In the genomic region with DNA sequence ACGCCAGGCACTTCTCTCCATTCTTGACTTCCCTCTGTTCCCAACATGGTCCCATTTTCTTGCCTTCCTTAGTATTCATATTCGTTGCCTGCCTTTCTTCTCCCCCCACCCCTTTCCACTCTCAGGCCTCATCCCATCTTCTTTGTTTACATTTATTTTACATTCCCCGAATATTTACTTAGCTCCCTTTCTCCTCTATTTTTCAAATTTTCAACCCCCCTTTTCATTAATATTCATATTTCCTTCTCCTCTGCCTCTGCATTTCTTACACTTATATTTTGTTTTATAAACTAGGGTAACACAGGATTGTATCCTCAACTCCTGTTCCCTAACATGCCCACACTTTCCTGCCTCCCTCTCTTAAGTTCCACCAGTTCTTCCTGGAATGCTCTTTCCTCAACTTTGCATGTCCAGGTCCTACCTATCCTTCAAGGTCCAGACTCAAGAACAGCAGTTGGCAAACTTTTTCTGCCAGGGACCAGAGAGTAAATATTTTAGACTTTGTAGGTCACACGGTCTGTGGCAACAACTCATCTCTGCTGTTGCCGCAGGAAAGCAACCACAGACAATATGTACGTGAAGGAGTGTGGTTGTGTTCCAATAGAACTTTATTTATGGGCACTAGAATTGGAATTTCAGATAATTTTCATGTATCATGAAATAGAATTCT, we compare ENCODE assay signal across 1 cellular context.
TF ChIP-seq lines count a peak whose summit lies in the region.

No MANE protein-coding gene starts in this region.

TF ChIP-seq in HepG2, 621 proteins besides CTCF, POLR2A, EP300 and RAD21:
- TF ChIP-seq, protein P1, sequence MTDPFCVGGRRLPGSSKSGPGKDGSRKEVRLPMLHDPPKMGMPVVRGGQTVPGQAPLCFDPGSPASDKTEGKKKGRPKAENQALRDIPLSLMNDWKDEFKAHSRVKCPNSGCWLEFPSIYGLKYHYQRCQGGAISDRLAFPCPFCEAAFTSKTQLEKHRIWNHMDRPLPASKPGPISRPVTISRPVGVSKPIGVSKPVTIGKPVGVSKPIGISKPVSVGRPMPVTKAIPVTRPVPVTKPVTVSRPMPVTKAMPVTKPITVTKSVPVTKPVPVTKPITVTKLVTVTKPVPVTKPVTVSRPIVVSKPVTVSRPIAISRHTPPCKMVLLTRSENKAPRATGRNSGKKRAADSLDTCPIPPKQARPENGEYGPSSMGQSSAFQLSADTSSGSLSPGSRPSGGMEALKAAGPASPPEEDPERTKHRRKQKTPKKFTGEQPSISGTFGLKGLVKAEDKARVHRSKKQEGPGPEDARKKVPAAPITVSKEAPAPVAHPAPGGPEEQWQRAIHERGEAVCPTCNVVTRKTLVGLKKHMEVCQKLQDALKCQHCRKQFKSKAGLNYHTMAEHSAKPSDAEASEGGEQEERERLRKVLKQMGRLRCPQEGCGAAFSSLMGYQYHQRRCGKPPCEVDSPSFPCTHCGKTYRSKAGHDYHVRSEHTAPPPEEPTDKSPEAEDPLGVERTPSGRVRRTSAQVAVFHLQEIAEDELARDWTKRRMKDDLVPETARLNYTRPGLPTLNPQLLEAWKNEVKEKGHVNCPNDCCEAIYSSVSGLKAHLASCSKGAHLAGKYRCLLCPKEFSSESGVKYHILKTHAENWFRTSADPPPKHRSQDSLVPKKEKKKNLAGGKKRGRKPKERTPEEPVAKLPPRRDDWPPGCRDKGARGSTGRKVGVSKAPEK (CRISPR knock-in tag; IDR thresholded peaks at IDR 0.05; ENCODE audit: borderline replicate concordance), result 0 out of 2 replicates have a peak, but pooled peaks have one; percentile 6
- TF ChIP-seq ZNF75D (CRISPR knock-in tag; IDR thresholded peaks at IDR 0.05; ENCODE audit: borderline replicate concordance) (no peak), MBNL3 (CRISPR knock-in tag; conservative IDR thresholded peaks at IDR 0.05) (no peak), ARHGAP35 (CRISPR knock-in tag; IDR thresholded peaks at IDR 0.05; ENCODE audit: borderline replicate concordance) (0 out of 2 replicates have a peak, but pooled peaks have one; percentile 16), STAG1 (CRISPR knock-in tag; IDR thresholded peaks at IDR 0.05) (no peak), DNMT1 (CRISPR knock-in tag; IDR thresholded peaks at IDR 0.05) (no peak), HNRNPK (IDR thresholded peaks at IDR 0.05; ENCODE audit: low read depth, low read length, poor library complexity, severe bottlenecking) (peak; percentile 6), SKI (IDR thresholded peaks at IDR 0.05; ENCODE audit: partially characterized antibody) (no peak), FOSL2 (CRISPR knock-in tag; IDR thresholded peaks at IDR 0.05) (no peak), ZFP1 (CRISPR knock-in tag; IDR thresholded peaks at IDR 0.05) (no peak), FOXA1 (IDR thresholded peaks at IDR 0.05) (peak; percentile 45; the same call in 1 of the 2 replicates), FOXA1 (CRISPR knock-in tag; IDR thresholded peaks at IDR 0.05) (no peak), ZSCAN21 (CRISPR knock-in tag; IDR thresholded peaks at IDR 0.05; ENCODE audit: borderline replicate concordance) (no peak), MAZ (IDR thresholded peaks at IDR 0.05; ENCODE audit: borderline replicate concordance, low read depth, low read length) (no peak), MAZ (CRISPR knock-in tag; IDR thresholded peaks at IDR 0.05; ENCODE audit: low read depth) (no peak)
- TF ChIP-seq, protein P2, sequence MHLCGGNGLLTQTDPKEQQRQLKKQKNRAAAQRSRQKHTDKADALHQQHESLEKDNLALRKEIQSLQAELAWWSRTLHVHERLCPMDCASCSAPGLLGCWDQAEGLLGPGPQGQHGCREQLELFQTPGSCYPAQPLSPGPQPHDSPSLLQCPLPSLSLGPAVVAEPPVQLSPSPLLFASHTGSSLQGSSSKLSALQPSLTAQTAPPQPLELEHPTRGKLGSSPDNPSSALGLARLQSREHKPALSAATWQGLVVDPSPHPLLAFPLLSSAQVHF (CRISPR knock-in tag; IDR thresholded peaks at IDR 0.05), result no peak
- TF ChIP-seq, protein P3, sequence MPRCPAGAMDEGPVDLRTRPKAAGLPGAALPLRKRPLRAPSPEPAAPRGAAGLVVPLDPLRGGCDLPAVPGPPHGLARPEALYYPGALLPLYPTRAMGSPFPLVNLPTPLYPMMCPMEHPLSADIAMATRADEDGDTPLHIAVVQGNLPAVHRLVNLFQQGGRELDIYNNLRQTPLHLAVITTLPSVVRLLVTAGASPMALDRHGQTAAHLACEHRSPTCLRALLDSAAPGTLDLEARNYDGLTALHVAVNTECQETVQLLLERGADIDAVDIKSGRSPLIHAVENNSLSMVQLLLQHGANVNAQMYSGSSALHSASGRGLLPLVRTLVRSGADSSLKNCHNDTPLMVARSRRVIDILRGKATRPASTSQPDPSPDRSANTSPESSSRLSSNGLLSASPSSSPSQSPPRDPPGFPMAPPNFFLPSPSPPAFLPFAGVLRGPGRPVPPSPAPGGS (CRISPR knock-in tag; IDR thresholded peaks at IDR 0.05), result no peak
- TF ChIP-seq, protein P4, sequence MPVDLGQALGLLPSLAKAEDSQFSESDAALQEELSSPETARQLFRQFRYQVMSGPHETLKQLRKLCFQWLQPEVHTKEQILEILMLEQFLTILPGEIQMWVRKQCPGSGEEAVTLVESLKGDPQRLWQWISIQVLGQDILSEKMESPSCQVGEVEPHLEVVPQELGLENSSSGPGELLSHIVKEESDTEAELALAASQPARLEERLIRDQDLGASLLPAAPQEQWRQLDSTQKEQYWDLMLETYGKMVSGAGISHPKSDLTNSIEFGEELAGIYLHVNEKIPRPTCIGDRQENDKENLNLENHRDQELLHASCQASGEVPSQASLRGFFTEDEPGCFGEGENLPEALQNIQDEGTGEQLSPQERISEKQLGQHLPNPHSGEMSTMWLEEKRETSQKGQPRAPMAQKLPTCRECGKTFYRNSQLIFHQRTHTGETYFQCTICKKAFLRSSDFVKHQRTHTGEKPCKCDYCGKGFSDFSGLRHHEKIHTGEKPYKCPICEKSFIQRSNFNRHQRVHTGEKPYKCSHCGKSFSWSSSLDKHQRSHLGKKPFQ (CRISPR knock-in tag; IDR thresholded peaks at IDR 0.05; ENCODE audit: insufficient replicate concordance), result peak; percentile 27
- TF ChIP-seq, protein P5, sequence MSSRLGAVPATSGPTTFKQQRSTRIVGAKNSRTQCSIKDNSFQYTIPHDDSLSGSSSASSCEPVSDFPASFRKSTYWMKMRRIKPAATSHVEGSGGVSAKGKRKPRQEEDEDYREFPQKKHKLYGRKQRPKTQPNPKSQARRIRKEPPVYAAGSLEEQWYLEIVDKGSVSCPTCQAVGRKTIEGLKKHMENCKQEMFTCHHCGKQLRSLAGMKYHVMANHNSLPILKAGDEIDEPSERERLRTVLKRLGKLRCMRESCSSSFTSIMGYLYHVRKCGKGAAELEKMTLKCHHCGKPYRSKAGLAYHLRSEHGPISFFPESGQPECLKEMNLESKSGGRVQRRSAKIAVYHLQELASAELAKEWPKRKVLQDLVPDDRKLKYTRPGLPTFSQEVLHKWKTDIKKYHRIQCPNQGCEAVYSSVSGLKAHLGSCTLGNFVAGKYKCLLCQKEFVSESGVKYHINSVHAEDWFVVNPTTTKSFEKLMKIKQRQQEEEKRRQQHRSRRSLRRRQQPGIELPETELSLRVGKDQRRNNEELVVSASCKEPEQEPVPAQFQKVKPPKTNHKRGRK (CRISPR knock-in tag; IDR thresholded peaks at IDR 0.05), result peak; percentile 47; the same call in 1 of the 2 replicates
- TF ChIP-seq, protein P6, sequence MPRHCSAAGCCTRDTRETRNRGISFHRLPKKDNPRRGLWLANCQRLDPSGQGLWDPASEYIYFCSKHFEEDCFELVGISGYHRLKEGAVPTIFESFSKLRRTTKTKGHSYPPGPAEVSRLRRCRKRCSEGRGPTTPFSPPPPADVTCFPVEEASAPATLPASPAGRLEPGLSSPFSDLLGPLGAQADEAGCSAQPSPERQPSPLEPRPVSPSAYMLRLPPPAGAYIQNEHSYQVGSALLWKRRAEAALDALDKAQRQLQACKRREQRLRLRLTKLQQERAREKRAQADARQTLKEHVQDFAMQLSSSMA (CRISPR knock-in tag; IDR thresholded peaks at IDR 0.05), result no peak; the same call in 1 of the 2 replicates
- TF ChIP-seq, protein P7, sequence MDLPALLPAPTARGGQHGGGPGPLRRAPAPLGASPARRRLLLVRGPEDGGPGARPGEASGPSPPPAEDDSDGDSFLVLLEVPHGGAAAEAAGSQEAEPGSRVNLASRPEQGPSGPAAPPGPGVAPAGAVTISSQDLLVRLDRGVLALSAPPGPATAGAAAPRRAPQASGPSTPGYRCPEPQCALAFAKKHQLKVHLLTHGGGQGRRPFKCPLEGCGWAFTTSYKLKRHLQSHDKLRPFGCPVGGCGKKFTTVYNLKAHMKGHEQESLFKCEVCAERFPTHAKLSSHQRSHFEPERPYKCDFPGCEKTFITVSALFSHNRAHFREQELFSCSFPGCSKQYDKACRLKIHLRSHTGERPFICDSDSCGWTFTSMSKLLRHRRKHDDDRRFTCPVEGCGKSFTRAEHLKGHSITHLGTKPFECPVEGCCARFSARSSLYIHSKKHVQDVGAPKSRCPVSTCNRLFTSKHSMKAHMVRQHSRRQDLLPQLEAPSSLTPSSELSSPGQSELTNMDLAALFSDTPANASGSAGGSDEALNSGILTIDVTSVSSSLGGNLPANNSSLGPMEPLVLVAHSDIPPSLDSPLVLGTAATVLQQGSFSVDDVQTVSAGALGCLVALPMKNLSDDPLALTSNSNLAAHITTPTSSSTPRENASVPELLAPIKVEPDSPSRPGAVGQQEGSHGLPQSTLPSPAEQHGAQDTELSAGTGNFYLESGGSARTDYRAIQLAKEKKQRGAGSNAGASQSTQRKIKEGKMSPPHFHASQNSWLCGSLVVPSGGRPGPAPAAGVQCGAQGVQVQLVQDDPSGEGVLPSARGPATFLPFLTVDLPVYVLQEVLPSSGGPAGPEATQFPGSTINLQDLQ (CRISPR knock-in tag; IDR thresholded peaks at IDR 0.05), result no peak
